8 cellular contexts compared by ENCODE assay signal in genomic region chr12:48957141-48958048, GRCh38. TPM values are rescaled to one million over a fixed set of nuclear protein-coding genes. Genes with fewer than 3 reads are reported as not detected.
A peak's percentile ranks its signal among the peaks of the same experiment; 100 is the strongest.
DNase-seq lines count a peak whose midpoint lies in the region; ATAC-seq and TF ChIP-seq lines count a peak whose summit lies in the region.

Gene ARF3 (minus strand): TSS chr12:48957487. CDS start chr12:48941095, 16,392 bp downstream.

- ATAC-seq in HG03457 (IDR thresholded peaks at IDR 0.05; ENCODE audit: unreplicated experiment): peak; percentile 65

- H3K4me1 Mint-ChIP-seq in activated CD4-positive, alpha-beta T cell treated with anti-CD3 and anti-CD28 coated beads, Interleukin-2, amount 10 ng/mL, durations not matched to agents 7 days and 5 days: peaks cover 29% of the 10 kb centered on the region

- peak within 1 kb of the TSS; percentile 90 for H3K27ac Mint-ChIP-seq in activated CD4-positive, alpha-beta T cell treated with anti-CD3 and anti-CD28 coated beads, Interleukin-2, amount 10 ng/mL, durations not matched to agents 7 days and 5 days

- H3K36me3 Mint-ChIP-seq in activated CD4-positive, alpha-beta T cell treated with anti-CD3 and anti-CD28 coated beads, Interleukin-2, amount 10 ng/mL, durations not matched to agents 7 days and 5 days (ENCODE audit: low read depth): peaks cover 29% of the 10 kb centered on the region

- H3K4me3 ChIP-seq in coronary artery: peak within 1 kb of the TSS; percentile 90

- POLR2A ChIA-PET in activated CD4-positive, alpha-beta T cell treated with anti-CD3 and anti-CD28 coated beads, Interleukin-2, amount 10 ng/mL, durations not matched to agents 7 days and 5 days (lab: Charles Lee): interaction anchor here (0.6 to 1.2 kb wide), 3 partner anchors 41 to 278 kb away, joined by 3 to 4 read pairs (median 3); partner anchors contain the start of gene DDX23

- CTCF ChIA-PET in activated CD4-positive, alpha-beta T cell treated with anti-CD3 and anti-CD28 coated beads, Interleukin-2, amount 10 ng/mL, durations not matched to agents 7 days and 5 days (lab: Charles Lee): interaction anchor here (0.6 to 4.8 kb wide), 11 partner anchors 11 to 215 kb away, joined by 3 to 34 read pairs (median 4); partner anchors contain the start of gene WNT1

- peaks cover 18% of the 10 kb centered on the region for H3K27me3 Mint-ChIP-seq in activated CD4-positive, alpha-beta T cell treated with anti-CD3 and anti-CD28 coated beads, Interleukin-2, amount 10 ng/mL, durations not matched to agents 7 days and 5 days

- peak within 1 kb of the TSS; percentile 60 to 87 for H3K27ac ChIP-seq in coronary artery

- DNase-seq in AML-193 (lab: John Stamatoyannopoulos, UW): peak; percentile 87 to 88
- peak; percentile 98 for DNase-seq in GM19238 (ENCODE audit: insufficient read length, low spot score)
- peak; percentile 90 for DNase-seq in NCI-H526 treated with DMSO at 0.1 percent for 48 hours (lab: John Stamatoyannopoulos, UW)
- peak; percentile 95 for DNase-seq in activated CD4-positive, alpha-beta T cell treated with anti-CD3 and anti-CD28 coated beads, Interleukin-2, amount 10 ng/mL, durations not matched to agents 7 days and 5 days
- DNase-seq in coronary artery (ENCODE audit: low spot score): peak; percentile 93
- peak; percentile 99 for DNase-seq in left kidney (ENCODE audit: low read depth, low spot score)
- peak; percentile 92 for DNase-seq in stimulated activated CD4-positive, alpha-beta T cell treated with anti-CD3 and anti-CD28 coated beads, Interleukin-1b, Interleukin-23, amount 100 ng/mL, for 48 hours

- H3K9me3 Mint-ChIP-seq in activated CD4-positive, alpha-beta T cell treated with anti-CD3 and anti-CD28 coated beads, Interleukin-2, amount 10 ng/mL, durations not matched to agents 7 days and 5 days: no peaks in the 10 kb centered on the region

- no peak for TF ChIP-seq CTCF in coronary artery (IDR thresholded peaks at IDR 0.05)

- H3K4me3 Mint-ChIP-seq in activated CD4-positive, alpha-beta T cell treated with anti-CD3 and anti-CD28 coated beads, Interleukin-2, amount 10 ng/mL, durations not matched to agents 7 days and 5 days: peak within 1 kb of the TSS; percentile 98

RNA-seq across cellular contexts. Expression of gene ARF3, which starts in this region (rescaled TPM):
- total RNA-seq in activated CD4-positive, alpha-beta T cell treated with anti-CD3 and anti-CD28 coated beads, Interleukin-2, amount 10 ng/mL, durations not matched to agents 7 days and 5 days: 100 to 1,000 TPM in 1 of 2 experiments, 10 to 100 TPM in 1; 89.6 to 114 TPM

Comparison
In these comparisons a context has a peak if more than half of its experiments do, and no peak if none do; other contexts are left out.
1. Peak in every context shown above with its lines: DNase-seq, ATAC-seq, H3K4me3 ChIP-seq and H3K27ac ChIP-seq.